In the genomic region with DNA sequence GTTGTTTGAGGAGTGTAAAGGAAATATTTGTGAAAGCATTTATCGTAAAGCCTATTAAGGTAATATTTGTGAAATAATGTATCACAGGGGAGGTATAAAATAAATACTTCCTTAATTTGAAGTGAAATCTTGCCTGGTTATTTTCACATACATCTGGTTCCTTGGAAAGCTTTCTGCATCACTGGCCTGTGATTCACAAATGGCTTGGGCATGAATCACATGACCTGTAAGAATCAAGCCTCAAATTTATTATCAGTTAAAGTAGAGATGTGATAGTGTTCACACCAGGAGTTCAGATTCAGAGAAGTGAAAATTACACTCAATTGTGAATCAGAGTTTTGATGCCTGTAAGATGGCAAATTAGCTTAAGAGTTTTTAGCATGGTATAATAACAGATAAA, we compare ENCODE assay signal across 19 cellular contexts.
A peak's percentile ranks its signal among the peaks of the same experiment; 100 is the strongest.
DNase-seq lines count a peak whose midpoint lies in the region; ATAC-seq and TF ChIP-seq lines count a peak whose summit lies in the region.
"Had no signal": no experiment of that assay in that cellular context is flagged by ENCODE, and none has a peak within 500 bp of the region (broad histone marks: within the 10 kb centered on the region; RNA-seq: fewer than 3 reads in every experiment).

No MANE protein-coding gene starts in this region.

- ATAC-seq in omental fat pad (ENCODE audit: low FRiP score) (peak; percentile 75), GM21360 (IDR thresholded peaks at IDR 0.05; ENCODE audit: unreplicated experiment) (no peak), left lobe of liver (no peak)
- ATAC-seq: activated naive CD8-positive, alpha-beta T cell treated with anti-CD3 and anti-CD28 coated beads, Interleukin-2, amount 50 U/mL, for 24 hours; gastroesophageal sphincter had no signal

- no peak for TF ChIP-seq CTCF in omental fat pad (IDR thresholded peaks at IDR 0.05)

- peak; percentile 85 for DNase-seq in EL
- peak; percentile 65 for DNase-seq in NCI-H226
- peak; percentile 6 for DNase-seq in fibroblast of gingiva (ENCODE audit: low read depth)
- no peak for DNase-seq in omental fat pad (ENCODE audit: low spot score)
- DNase-seq in NCI-H2171 (lab: John Stamatoyannopoulos, UW), result no peak
- no peak for DNase-seq in cerebellum (ENCODE audit: low spot score)
- no peak for DNase-seq in left lobe of liver (ENCODE audit: low spot score)
- DNase-seq: activated CD4-positive, alpha-beta T cell treated with anti-CD3 and anti-CD28 coated beads for 48 hours; activated naive CD8-positive, alpha-beta T cell treated with anti-CD3 and anti-CD28 coated beads, Interleukin-2, amount 50 U/mL, for 24 hours; activated T-cell treated with anti-CD3 and anti-CD28 coated beads, Interleukin-2, amount 50 U/mL, for 1 hour; CD4-positive, alpha-beta memory T cell; GDM1; NCI-H187 treated with DMSO at 0.1 percent for 48 hours; NCI-H774; retina; SHP77; stimulated activated naive CD4-positive, alpha-beta T cell treated with Interleukin-2 at 50 U/mL for 16 hours had no signal

Comparison
In these comparisons a context has a peak if more than half of its experiments do, and no peak if none do; other contexts are left out.
1. DNase-seq: peak in EL (single experiment), NCI-H226 (single experiment) and fibroblast of gingiva (single experiment); none in omental fat pad (single experiment), NCI-H2171 (single experiment), cerebellum (single experiment) and left lobe of liver (single experiment).